ENCODE assay signal across 8 cellular contexts in the genomic region with DNA sequence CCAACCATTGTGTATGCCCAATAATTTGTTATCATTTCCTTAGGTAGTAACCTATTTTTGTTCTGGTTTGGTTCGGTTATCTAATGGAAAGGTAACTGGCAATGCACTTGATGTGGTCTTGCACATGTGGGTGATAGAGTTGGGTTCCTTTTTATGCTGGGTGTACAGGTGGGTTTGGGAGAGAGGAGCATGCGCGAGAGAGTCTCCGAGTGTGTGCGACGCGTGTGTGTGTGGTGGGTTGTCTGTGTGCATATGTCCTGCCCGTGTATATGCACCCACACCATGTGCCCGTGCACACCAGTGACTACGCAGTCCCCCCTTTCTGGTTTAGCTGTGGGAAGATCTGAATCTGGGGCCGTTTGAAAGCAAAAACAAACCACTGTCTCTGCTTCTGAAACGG.
DNase-seq lines count a peak whose midpoint lies in the region; ATAC-seq and TF ChIP-seq lines count a peak whose summit lies in the region.

No MANE protein-coding gene starts in this region.

- peak overlapping the region; percentile 86 for H3K27ac Mint-ChIP-seq in activated T-helper 1 cell treated with anti-CD3 and anti-CD28 coated beads, Interleukin-12 subunit alpha, Interleukin-12 subunit beta, Interleukin-2, Interleukin-4 antibody, amounts not matched to agents 30 ng/mL and 10 ng/mL and 1 ng/mL, durations not matched to agents 14 hours and 24 hours and 36 hours

- H3K4me1 Mint-ChIP-seq in activated T-helper 1 cell treated with anti-CD3 and anti-CD28 coated beads, Interleukin-12 subunit alpha, Interleukin-12 subunit beta, Interleukin-2, Interleukin-4 antibody, amounts not matched to agents 30 ng/mL and 10 ng/mL and 1 ng/mL, durations not matched to agents 14 hours and 24 hours and 36 hours (ENCODE audit: low read depth) = peaks cover 39% of the 10 kb centered on the region

- H3K27ac ChIP-seq in BLaER1 treated with 17β-estradiol and CSF1 and Interleukin-3, amounts not matched to agents 10 nM and 100 nM = no peak overlapping the region
- H3K27ac ChIP-seq in HL-60 (replicated peaks) (peak overlapping the region; percentile 79), mucosa of rectum (ENCODE audit: low read depth in 2 of 2, low read length in 2 of 2) (no peak overlapping the region)

- H3K4me3 Mint-ChIP-seq in activated T-helper 1 cell treated with anti-CD3 and anti-CD28 coated beads, Interleukin-12 subunit alpha, Interleukin-12 subunit beta, Interleukin-2, Interleukin-4 antibody, amounts not matched to agents 30 ng/mL and 10 ng/mL and 1 ng/mL, durations not matched to agents 14 hours and 24 hours and 36 hours = peak overlapping the region; percentile 84

- peak overlapping the region in 3 of 11 experiments; percentile 23 to 57 (median 26); a peak in 1 of 22 replicates for H3K9ac ChIP-seq in BLaER1 treated with 17β-estradiol and CSF1 and Interleukin-3, amounts not matched to agents 10 nM and 100 nM
- H3K9ac ChIP-seq in mucosa of rectum (ENCODE audit: low read depth in 1 of 2, low read length in 2 of 2) = no peak overlapping the region

- peaks cover 3% of the 10 kb centered on the region for H3K36me3 Mint-ChIP-seq in activated T-helper 1 cell treated with anti-CD3 and anti-CD28 coated beads, Interleukin-12 subunit alpha, Interleukin-12 subunit beta, Interleukin-2, Interleukin-4 antibody, amounts not matched to agents 30 ng/mL and 10 ng/mL and 1 ng/mL, durations not matched to agents 14 hours and 24 hours and 36 hours (ENCODE audit: low read depth)

- H3K9me3 ChIP-seq in BLaER1 treated with 17β-estradiol and CSF1 and Interleukin-3, amounts not matched to agents 10 nM and 100 nM (replicated peaks in 1 of 11) = no peaks in the 10 kb centered on the region
- no peaks in the 10 kb centered on the region for H3K9me3 ChIP-seq in mucosa of rectum (ENCODE audit: control insufficient read depth in 2 of 2, low read length in 2 of 2)

- no peak for ATAC-seq in HG03460 (IDR thresholded peaks at IDR 0.05; ENCODE audit: unreplicated experiment)

- H4K20me1 ChIP-seq in BLaER1 treated with 17β-estradiol and CSF1 and Interleukin-3, amounts not matched to agents 10 nM and 100 nM = peaks cover 0 to 17% (median 0%) of the 10 kb centered on the region in 11 experiments; a peak in 5 of 22 replicates

- H3K36me3 ChIP-seq in BLaER1 treated with 17β-estradiol and CSF1 and Interleukin-3, amounts not matched to agents 10 nM and 100 nM = no peaks in the 10 kb centered on the region
- H3K36me3 ChIP-seq in mucosa of rectum (ENCODE audit: control insufficient read depth in 2 of 2, insufficient read depth in 2 of 2, low read length in 2 of 2) = no peaks in the 10 kb centered on the region

- peaks cover 54 to 73% (median 71%) of the 10 kb centered on the region in 11 experiments for H3K27me3 ChIP-seq in BLaER1 treated with 17β-estradiol and CSF1 and Interleukin-3, amounts not matched to agents 10 nM and 100 nM
- no peaks in the 10 kb centered on the region for H3K27me3 ChIP-seq in HL-60 (ENCODE audit: insufficient read depth, poor library complexity, severe bottlenecking)
- H3K27me3 ChIP-seq in mucosa of rectum (ENCODE audit: control insufficient read depth in 2 of 2, insufficient read depth in 2 of 2, low read length in 2 of 2) = peaks cover 0 to 4% of the 10 kb centered on the region in 2 donors

- intact Hi-C loops in activated T-helper 1 cell treated with anti-CD3 and anti-CD28 coated beads, Interleukin-12 subunit alpha, Interleukin-12 subunit beta, Interleukin-2, Interleukin-4 antibody, amounts not matched to agents 30 ng/mL and 10 ng/mL and 1 ng/mL, durations not matched to agents 14 hours and 24 hours and 36 hours (cut with micrococcal nuclease) = loop anchor here (1.0 to 10.0 kb wide), 4 partner anchors 60 to 687 kb away; partner anchors contain the start of genes DCP1B, FOXM1 and RHNO1

- peaks cover 22 to 46% (median 28%) of the 10 kb centered on the region in 10 experiments for H3K4me1 ChIP-seq in BLaER1 treated with 17β-estradiol and CSF1 and Interleukin-3, amounts not matched to agents 10 nM and 100 nM
- H3K4me1 ChIP-seq in mucosa of rectum (ENCODE audit: control insufficient read depth in 2 of 2, insufficient read depth in 2 of 2, low read length in 2 of 2) = peaks cover 0 to 5% of the 10 kb centered on the region in 2 donors

- DNase-seq in HL-60 (ENCODE audit: low read depth in 1 of 2, low spot score in 1 of 2) (no peak), globus pallidus (ENCODE audit: low spot score) (no peak), cortex of kidney (lab: John Stamatoyannopoulos, UW) (no peak), SHP77 (lab: John Stamatoyannopoulos, UW) (no peak)
- DNase-seq in activated T-helper 1 cell treated with anti-CD3 and anti-CD28 coated beads, Interleukin-12 subunit alpha, Interleukin-12 subunit beta, Interleukin-2, Interleukin-4 antibody, amounts not matched to agents 30 ng/mL and 10 ng/mL and 1 ng/mL, durations not matched to agents 14 hours and 24 hours and 36 hours (ENCODE audit: low spot score) = no peak

- no peaks in the 10 kb centered on the region for H3K9me3 Mint-ChIP-seq in activated T-helper 1 cell treated with anti-CD3 and anti-CD28 coated beads, Interleukin-12 subunit alpha, Interleukin-12 subunit beta, Interleukin-2, Interleukin-4 antibody, amounts not matched to agents 30 ng/mL and 10 ng/mL and 1 ng/mL, durations not matched to agents 14 hours and 24 hours and 36 hours

- H3K4me3 ChIP-seq in BLaER1 treated with 17β-estradiol and CSF1 and Interleukin-3, amounts not matched to agents 10 nM and 100 nM = peak overlapping the region; percentile 47 to 70 (median 59); a peak in 19 of 20 replicates
- no peak overlapping the region for H3K4me3 ChIP-seq in HL-60 (replicated peaks; ENCODE audit: insufficient read depth, low read length)
- H3K4me3 ChIP-seq in mucosa of rectum (ENCODE audit: low read length in 2 of 2) = peak overlapping the region; percentile 64 to 77

- peak overlapping the region; percentile 84 to 99 (median 96) for H3K4me2 ChIP-seq in BLaER1 treated with 17β-estradiol and CSF1 and Interleukin-3, amounts not matched to agents 10 nM and 100 nM

- no peak for TF ChIP-seq CTCF in HL-60 (IDR thresholded peaks at IDR 0.05; ENCODE audit: insufficient read depth, low read length)

- H3K27me3 Mint-ChIP-seq in activated T-helper 1 cell treated with anti-CD3 and anti-CD28 coated beads, Interleukin-12 subunit alpha, Interleukin-12 subunit beta, Interleukin-2, Interleukin-4 antibody, amounts not matched to agents 30 ng/mL and 10 ng/mL and 1 ng/mL, durations not matched to agents 14 hours and 24 hours and 36 hours (ENCODE audit: insufficient read depth) = peaks cover 16% of the 10 kb centered on the region
